ENCODE assay signal across 20 cellular contexts in the genomic region with DNA sequence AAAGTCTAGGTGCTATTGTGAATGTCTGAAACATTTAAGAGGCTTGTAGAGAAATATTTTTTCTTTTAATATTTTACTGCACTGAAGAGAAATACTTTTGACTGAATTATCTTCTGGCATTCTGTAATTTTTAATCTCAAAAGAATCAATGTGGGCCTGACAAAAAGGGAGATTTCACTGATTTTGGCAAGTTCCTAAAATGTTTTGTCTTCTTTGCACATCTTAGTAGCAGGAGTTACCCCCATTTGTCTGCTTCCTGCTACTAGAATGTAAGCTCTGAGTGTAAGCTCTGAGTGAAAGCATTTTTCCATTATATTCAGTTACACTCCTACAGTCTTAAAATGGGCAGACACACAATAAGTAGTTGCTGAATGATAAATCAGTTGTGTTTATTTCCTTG. TPM values are rescaled to one million over a fixed set of nuclear protein-coding genes. Genes with fewer than 3 reads are reported as not detected.
DNase-seq lines count a peak whose midpoint lies in the region; ATAC-seq, FAIRE-seq and TF ChIP-seq lines count a peak whose summit lies in the region.
"Had no signal": no experiment of that assay in that cellular context is flagged by ENCODE, and none has a peak within 500 bp of the region (broad histone marks: within the 10 kb centered on the region; RNA-seq: fewer than 3 reads in every experiment).

No MANE protein-coding gene starts in this region.

- no peak for ATAC-seq in activated CD8-positive, alpha-beta T cell treated with anti-CD3 and anti-CD28 coated beads for 36 hours
- no peak for ATAC-seq in activated CD8-positive, alpha-beta T cell treated with anti-CD3 and anti-CD28 coated beads, Interleukin-2, amount 10 ng/mL, durations not matched to agents 7 days and 5 days
- ATAC-seq in HepG2 = no peak
- ATAC-seq in right lobe of liver = no peak
- ATAC-seq in GM18867 (IDR thresholded peaks at IDR 0.05; ENCODE audit: unreplicated experiment) = no peak
- ATAC-seq: A549 had no signal

- H3K4me1 ChIP-seq in HepG2 (ENCODE audit: insufficient read depth, low read length) = no peaks in the 10 kb centered on the region
- H3K4me1 ChIP-seq in right lobe of liver = no peaks in the 10 kb centered on the region
- H3K4me1 ChIP-seq: A549 had no signal

- peak overlapping the region; percentile 4 for H3K27ac Mint-ChIP-seq in activated CD8-positive, alpha-beta T cell treated with anti-CD3 and anti-CD28 coated beads for 36 hours
- no peak overlapping the region for H3K27ac Mint-ChIP-seq in activated CD8-positive, alpha-beta T cell treated with anti-CD3 and anti-CD28 coated beads, Interleukin-2, amount 10 ng/mL, durations not matched to agents 7 days and 5 days
- H3K27ac Mint-ChIP-seq in nephron progenitor cell = peak overlapping the region; percentile 71
- H3K27ac Mint-ChIP-seq: CD4-positive, alpha-beta T cell had no signal

- no peak for TF ChIP-seq RAD21 in HepG2 (CRISPR knock-in tag; IDR thresholded peaks at IDR 0.05)

- H3K9me3 ChIP-seq in HepG2 (ENCODE audit: low read length) = no peaks in the 10 kb centered on the region
- H3K9me3 ChIP-seq in right lobe of liver = no peaks in the 10 kb centered on the region
- H3K9me3 ChIP-seq: A549 had no signal

- TF ChIP-seq POLR2A in HepG2 (IDR thresholded peaks at IDR 0.05; ENCODE audit: insufficient read depth in 1 of 2, low read depth in 2 of 2, low read length in 2 of 2) (no peak), right lobe of liver (IDR thresholded peaks at IDR 0.05) (no peak)

- intact Hi-C loops in activated CD8-positive, alpha-beta T cell treated with anti-CD3 and anti-CD28 coated beads for 36 hours (cut with micrococcal nuclease) = no loop called here
- intact Hi-C loops in HepG2 (cut with micrococcal nuclease; ENCODE audit: unreplicated experiment) = no loop called here
- intact Hi-C loops in right lobe of liver (cut with DNase I) = no loop called here

- no peaks in the 10 kb centered on the region for H3K27me3 Mint-ChIP-seq in activated CD8-positive, alpha-beta T cell treated with anti-CD3 and anti-CD28 coated beads for 36 hours
- H3K27me3 Mint-ChIP-seq in activated CD8-positive, alpha-beta T cell treated with anti-CD3 and anti-CD28 coated beads, Interleukin-2, amount 10 ng/mL, durations not matched to agents 7 days and 5 days (ENCODE audit: low read depth) = no peaks in the 10 kb centered on the region
- no peaks in the 10 kb centered on the region for H3K27me3 Mint-ChIP-seq in nephron progenitor cell (ENCODE audit: low read depth, poor library complexity)
- H3K27me3 Mint-ChIP-seq: CD4-positive, alpha-beta T cell had no signal

- H3K4me2 ChIP-seq in HepG2 (ENCODE audit: low read depth, low read length) = no peak overlapping the region
- H3K4me2 ChIP-seq: A549 had no signal

- in situ Hi-C loops in HepG2 (cut with HindIII; ENCODE audit: extremely low pct_ligation_motif_present, low pct_unique_long_range_greater_than_20kb) = no loop called here

- H3K9me3 Mint-ChIP-seq in activated CD8-positive, alpha-beta T cell treated with anti-CD3 and anti-CD28 coated beads for 36 hours = no peaks in the 10 kb centered on the region
- H3K9me3 Mint-ChIP-seq in activated CD8-positive, alpha-beta T cell treated with anti-CD3 and anti-CD28 coated beads, Interleukin-2, amount 10 ng/mL, durations not matched to agents 7 days and 5 days (ENCODE audit: insufficient read depth) = no peaks in the 10 kb centered on the region
- H3K9me3 Mint-ChIP-seq in nephron progenitor cell = no peaks in the 10 kb centered on the region
- H3K9me3 Mint-ChIP-seq: CD4-positive, alpha-beta T cell had no signal

- no peak for TF ChIP-seq CTCF in activated CD8-positive, alpha-beta T cell treated with anti-CD3 and anti-CD28 coated beads for 36 hours (IDR thresholded peaks at IDR 0.05)
- TF ChIP-seq CTCF in HepG2 (CRISPR knock-in tag; IDR thresholded peaks at IDR 0.05) (no peak), right lobe of liver (IDR thresholded peaks at IDR 0.05) (no peak), nephron progenitor cell (IDR thresholded peaks at IDR 0.05) (no peak)

- no TSS peak for BruUV-seq in HepG2 (replicated peaks; lab: Mats Ljungman, UMichigan)

- H3K79me2 ChIP-seq in HepG2 (ENCODE audit: insufficient read depth, low read length) = no peaks in the 10 kb centered on the region

- POLR2A ChIA-PET in activated CD8-positive, alpha-beta T cell treated with anti-CD3 and anti-CD28 coated beads for 36 hours (lab: Charles Lee) = no interaction called here
- POLR2A ChIA-PET in activated CD8-positive, alpha-beta T cell treated with anti-CD3 and anti-CD28 coated beads, Interleukin-2, amount 10 ng/mL, durations not matched to agents 7 days and 5 days (lab: Charles Lee) = no interaction called here
- POLR2A ChIA-PET in HepG2 (lab: Yijun Ruan, JAX) = no interaction called here

- H3K9ac ChIP-seq in HepG2 (ENCODE audit: insufficient read depth, low read depth, low read length) = no peak overlapping the region
- H3K9ac ChIP-seq: GM23248 had no signal

- CTCF ChIA-PET in activated CD8-positive, alpha-beta T cell treated with anti-CD3 and anti-CD28 coated beads for 36 hours (lab: Charles Lee) = interaction anchor here (0.9 to 1.8 kb wide), 2 partner anchors 10 to 11 kb away, joined by 3 read pairs; no protein-coding TSS in a partner anchor
- CTCF ChIA-PET in activated CD8-positive, alpha-beta T cell treated with anti-CD3 and anti-CD28 coated beads, Interleukin-2, amount 10 ng/mL, durations not matched to agents 7 days and 5 days (lab: Charles Lee) = no interaction called here
- CTCF ChIA-PET in HepG2 (lab: Yijun Ruan, JAX; ENCODE audit: low intra/inter-chr PET ratio, low total read pairs) = no interaction called here

- H3K27me3 ChIP-seq in HepG2 (ENCODE audit: control insufficient read depth in 1 of 2, insufficient read depth in 2 of 2, low read length in 2 of 2) = no peaks in the 10 kb centered on the region
- H3K27me3 ChIP-seq in right lobe of liver = no peaks in the 10 kb centered on the region

- no peak for TF ChIP-seq EP300 in HepG2 (IDR thresholded peaks at IDR 0.05; ENCODE audit: low read depth in 2 of 2, low read length in 2 of 2)
- TF ChIP-seq EP300 in HepG2 (CRISPR knock-in tag; IDR thresholded peaks at IDR 0.05; ENCODE audit: borderline replicate concordance) = no peak

- no peak overlapping the region for H3K4me3 Mint-ChIP-seq in activated CD8-positive, alpha-beta T cell treated with anti-CD3 and anti-CD28 coated beads for 36 hours
- no peak overlapping the region for H3K4me3 Mint-ChIP-seq in activated CD8-positive, alpha-beta T cell treated with anti-CD3 and anti-CD28 coated beads, Interleukin-2, amount 10 ng/mL, durations not matched to agents 7 days and 5 days
- no peak overlapping the region for H3K4me3 Mint-ChIP-seq in nephron progenitor cell
- H3K4me3 Mint-ChIP-seq: CD4-positive, alpha-beta T cell had no signal

- no peak overlapping the region for H3K27ac ChIP-seq in HepG2 (ENCODE audit: extremely low read length, insufficient read depth, low read length)
- no peak overlapping the region for H3K27ac ChIP-seq in right lobe of liver
- H3K27ac ChIP-seq: 22Rv1, A549, C4-2B, GM23248, HL-60 had no signal

- peaks cover 0 to 56% of the 10 kb centered on the region in 2 experiments; a peak in 4 of 5 replicates for H3K36me3 ChIP-seq in HepG2 (replicated peaks in 1 of 2; ENCODE audit: control insufficient read depth in 1 of 2, insufficient read depth in 2 of 2, low read length in 2 of 2)
- H3K36me3 ChIP-seq in right lobe of liver = peaks cover 0 to 50% (median 4%) of the 10 kb centered on the region in 4 donors

- no peak for DNase-seq in activated CD8-positive, alpha-beta T cell treated with anti-CD3 and anti-CD28 coated beads for 36 hours
- no peak for DNase-seq in activated CD8-positive, alpha-beta T cell treated with anti-CD3 and anti-CD28 coated beads, Interleukin-2, amount 10 ng/mL, durations not matched to agents 7 days and 5 days
- DNase-seq in HepG2 (ENCODE audit: low spot score) (no peak), right lobe of liver (no peak), nephron progenitor cell (no peak), NK-92 (lab: John Stamatoyannopoulos, UW; ENCODE audit: unreplicated experiment) (no peak)
- DNase-seq: AML-193; CD4-positive, alpha-beta T cell; DMS153; DMS79 treated with DMSO at 0.1 percent for 48 hours; GF-D8; GM23248; HCEC 1CT; IMR-90 had no signal

- no peak overlapping the region for H2AFZ ChIP-seq in HepG2 (ENCODE audit: low read length)
- H2AFZ ChIP-seq: GM23248 had no signal

- H3K36me3 Mint-ChIP-seq in activated CD8-positive, alpha-beta T cell treated with anti-CD3 and anti-CD28 coated beads for 36 hours (ENCODE audit: low read depth) = peaks cover 16% of the 10 kb centered on the region
- H3K36me3 Mint-ChIP-seq in activated CD8-positive, alpha-beta T cell treated with anti-CD3 and anti-CD28 coated beads, Interleukin-2, amount 10 ng/mL, durations not matched to agents 7 days and 5 days (ENCODE audit: low read depth) = peaks cover 39% of the 10 kb centered on the region
- peaks cover 66% of the 10 kb centered on the region for H3K36me3 Mint-ChIP-seq in nephron progenitor cell (ENCODE audit: low read depth)

- H4K20me1 ChIP-seq in HepG2 (ENCODE audit: insufficient read depth, low read length) = 0 out of 2 replicates have a peak, but pooled peaks cover 2% of the 10 kb centered on the region

- no peak overlapping the region for H3K4me3 ChIP-seq in HepG2 (replicated peaks in 1 of 3; ENCODE audit: insufficient read depth in 1 of 3, low read depth in 2 of 3, low read length in 3 of 3)
- no peak overlapping the region for H3K4me3 ChIP-seq in right lobe of liver
- H3K4me3 ChIP-seq: A549, GM23248 had no signal

- no peaks in the 10 kb centered on the region for H3K4me1 Mint-ChIP-seq in activated CD8-positive, alpha-beta T cell treated with anti-CD3 and anti-CD28 coated beads for 36 hours (ENCODE audit: low read depth)
- no peaks in the 10 kb centered on the region for H3K4me1 Mint-ChIP-seq in activated CD8-positive, alpha-beta T cell treated with anti-CD3 and anti-CD28 coated beads, Interleukin-2, amount 10 ng/mL, durations not matched to agents 7 days and 5 days (ENCODE audit: low read depth)
- H3K4me1 Mint-ChIP-seq in nephron progenitor cell = no peaks in the 10 kb centered on the region

- FAIRE-seq in HepG2 (lab: Jason Lieb, UNC) = no peak
- FAIRE-seq: A549, H54 had no signal

RNA-seq across cellular contexts. Expression of gene HDAC2, which starts 31.1 kb away (rescaled TPM):
- total RNA-seq in activated CD8-positive, alpha-beta T cell treated with anti-CD3 and anti-CD28 coated beads for 36 hours = 10 to 100 TPM; 90.5 to 91.7 TPM
- total RNA-seq in activated CD8-positive, alpha-beta T cell treated with anti-CD3 and anti-CD28 coated beads, Interleukin-2, amount 10 ng/mL, durations not matched to agents 7 days and 5 days = 10 to 100 TPM; 66.8 to 75.7 TPM
- total RNA-seq in HepG2 (2016; rRNA removed; fragmentation: Illumina TruSeq; extraction: Trizol) = 99.6 and 170 TPM in 2 replicates
- 13.4 and 18.2 TPM in 2 replicates for total RNA-seq in HepG2 (2016; cell fraction: cytosol; rRNA removed; fragmentation: Illumina TruSeq; extraction: Trizol; ENCODE audit: low read depth)
- total RNA-seq in HepG2 (2016; cell fraction: insoluble cytoplasmic fraction; rRNA removed; fragmentation: Illumina TruSeq; extraction: Trizol) = 100 and 169 TPM in 2 replicates
- total RNA-seq in HepG2 (2016; cell fraction: membrane; rRNA removed; fragmentation: Illumina TruSeq; extraction: Trizol) = 32.7 and 41.5 TPM in 2 replicates
- total RNA-seq in HepG2 (2016; cell fraction: nucleus; rRNA removed; fragmentation: Illumina TruSeq; extraction: Trizol) = 71.4 and 71.5 TPM in 2 replicates
- 72.0 and 114 TPM in 2 replicates for polyA plus RNA-seq in HepG2 (2011; rRNA removed)
- 55.6 and 87.9 TPM in 2 replicates for polyA plus RNA-seq in HepG2 (2011; cell fraction: cytosol; rRNA removed)
- polyA plus RNA-seq in HepG2 (2011; cell fraction: nucleus; rRNA removed) = 32.5 and 37.3 TPM in 2 replicates
- 131 and 160 TPM in 2 replicates for polyA plus RNA-seq in HepG2 (2012)
- polyA plus RNA-seq in HepG2 (2016; cell fraction: cytosol; fragmentation: Illumina TruSeq; extraction: Trizol; ENCODE audit: low read depth) = 12.6 TPM in 2 replicates
- polyA plus RNA-seq in HepG2 (2016; cell fraction: insoluble cytoplasmic fraction; fragmentation: Illumina TruSeq; extraction: Trizol; ENCODE audit: low read depth) = 222 and 244 TPM in 2 replicates
- polyA plus RNA-seq in HepG2 (2016; cell fraction: membrane; fragmentation: Illumina TruSeq; extraction: Trizol; ENCODE audit: low read depth) = 18.9 and 24.6 TPM in 2 replicates
- polyA plus RNA-seq in HepG2 (2016; cell fraction: nucleus; fragmentation: Illumina TruSeq; extraction: Trizol; ENCODE audit: insufficient read depth, low read depth) = 110 and 116 TPM in 2 replicates
- 74.4 and 82.8 TPM in 2 replicates for polyA minus RNA-seq in HepG2 (2011; rRNA and poly(A)+ RNA removed; ENCODE audit: low replicate concordance)
- polyA minus RNA-seq in HepG2 (2011; cell fraction: cytosol; rRNA and poly(A)+ RNA removed) = 103 and 123 TPM in 2 replicates
- 90.6 and 114 TPM in 2 replicates for polyA minus RNA-seq in HepG2 (2011; cell fraction: nucleus; rRNA and poly(A)+ RNA removed)
- 10 to 100 TPM; 15.6 to 22.2 (median 21.3) TPM for total RNA-seq in right lobe of liver
